ENCODE assay signal across 8 cellular contexts in the genomic region with DNA sequence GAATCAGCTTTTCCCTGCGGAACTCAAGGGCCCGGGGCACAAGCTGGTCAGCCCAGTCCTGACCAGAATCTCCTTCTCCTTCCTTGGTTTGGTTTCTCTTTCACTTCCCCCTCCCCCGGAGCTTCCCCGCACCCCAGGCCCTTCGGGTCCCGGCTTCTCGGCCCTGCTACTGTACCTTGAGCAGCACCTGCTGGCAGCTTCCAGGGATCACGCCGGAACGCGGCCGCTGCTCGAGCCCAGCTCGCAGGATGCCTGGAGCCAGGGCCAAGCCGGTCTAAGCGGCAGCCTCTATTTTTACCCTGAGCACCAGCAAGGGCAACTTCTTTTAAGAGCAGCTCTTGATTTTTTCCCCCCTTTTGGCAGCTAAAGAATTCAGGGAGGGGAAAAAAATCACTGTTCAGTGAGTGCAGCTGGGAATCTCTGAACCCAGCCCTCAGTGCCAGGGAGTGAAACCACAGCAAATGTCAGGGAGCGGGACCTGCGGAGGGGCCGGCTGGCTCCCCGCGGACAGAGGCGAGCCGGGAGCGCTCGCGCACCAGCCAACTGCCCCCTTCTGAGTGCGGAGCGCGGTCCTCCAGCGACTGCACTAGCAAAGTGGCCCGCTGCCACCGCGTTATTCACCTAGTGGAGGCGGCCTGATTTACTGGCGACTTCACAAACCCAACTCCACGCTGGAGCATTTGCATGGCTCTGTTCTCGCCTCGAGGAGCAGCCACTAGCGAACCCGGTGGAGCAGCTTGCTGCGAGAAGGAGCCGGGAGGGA. TPM values are rescaled to one million over a fixed set of nuclear protein-coding genes. Genes with fewer than 3 reads are reported as not detected.
DNase-seq lines count a peak whose midpoint lies in the region; ATAC-seq and TF ChIP-seq lines count a peak whose summit lies in the region.

No MANE protein-coding gene starts in this region.

- H3K27me3 ChIP-seq in A673 (replicated peaks; ENCODE audit: insufficient read depth, low read depth, low read length, poor library complexity) (no peaks in the 10 kb centered on the region), lung (ENCODE audit: control insufficient read depth, insufficient read depth) (no peaks in the 10 kb centered on the region)

- in situ Hi-C loops in GM13976 (cut with MboI; ENCODE audit: low sequenced_read_pairs, unreplicated experiment): loop anchor here (25.0 kb wide), 1 partner anchor 693 kb away; no protein-coding TSS in a partner anchor

- DNase-seq in A673 (ENCODE audit: low spot score): peak; percentile 86
- DNase-seq in GM13976 (ENCODE audit: low spot score): peak; percentile 90
- DNase-seq in NCI-H2029 (lab: John Stamatoyannopoulos, UW): peak; percentile 85
- peak; percentile 61 for DNase-seq in activated CD4-positive, alpha-beta T cell treated with anti-CD3 and anti-CD28 coated beads, Interleukin-2, amount 10 ng/mL, durations not matched to agents 7 days and 5 days
- DNase-seq in ecto neural progenitor cell (ENCODE audit: low spot score): peak; percentile 89
- peak; percentile 91 for DNase-seq in lung (ENCODE audit: low spot score)
- peak; percentile 4 to 24 (median 15) for DNase-seq in stimulated activated CD4-positive, alpha-beta T cell treated with anti-CD3 and anti-CD28 coated beads, TNF-alpha, amount 100 ng/mL, for 4 hours (ENCODE audit: low read depth in 3 of 3)

- ATAC-seq in HG02870 (IDR thresholded peaks at IDR 0.05; ENCODE audit: unreplicated experiment): peak; percentile 94
- ATAC-seq in lung (ENCODE audit: insufficient read depth, low FRiP score): peak; percentile 96

- POLR2A ChIA-PET in A673 (lab: Charles Lee; ENCODE audit: low non-redundant PET): no interaction called here
- POLR2A ChIA-PET in activated CD4-positive, alpha-beta T cell treated with anti-CD3 and anti-CD28 coated beads, Interleukin-2, amount 10 ng/mL, durations not matched to agents 7 days and 5 days (lab: Charles Lee): interaction anchor here (0.7 kb wide), 1 partner anchor 11 kb away, joined by 3 read pairs; no protein-coding TSS in a partner anchor

- no peaks in the 10 kb centered on the region for H3K9me3 ChIP-seq in A673 (ENCODE audit: low read depth, low read length, poor library complexity, severe bottlenecking)
- no peaks in the 10 kb centered on the region for H3K9me3 ChIP-seq in lung (ENCODE audit: control insufficient read depth in 2 of 2, insufficient read depth in 1 of 2, low read length in 1 of 2)

- H3K36me3 ChIP-seq in A673 (ENCODE audit: insufficient read depth, low read length, poor library complexity, severe bottlenecking): no peaks in the 10 kb centered on the region
- no peaks in the 10 kb centered on the region for H3K36me3 ChIP-seq in lung (ENCODE audit: control insufficient read depth in 2 of 2, insufficient read depth in 2 of 2, low read length in 2 of 2)

- H3K4me3 ChIP-seq in A673 (ENCODE audit: low read depth, low read length, poor library complexity, severe bottlenecking) (peak overlapping the region; percentile 47), lung (peak overlapping the region; percentile 20)

- H3K4me1 ChIP-seq in A673 (ENCODE audit: insufficient read depth, low read length, poor library complexity, severe bottlenecking): peaks cover 12% of the 10 kb centered on the region
- H3K4me1 ChIP-seq in lung (ENCODE audit: control insufficient read depth in 2 of 2, insufficient read depth in 2 of 2, low read length in 2 of 2): peaks cover 0 to 6% of the 10 kb centered on the region in 2 donors

- peak overlapping the region; percentile 50 for H3K27ac Mint-ChIP-seq in activated CD4-positive, alpha-beta T cell treated with anti-CD3 and anti-CD28 coated beads, Interleukin-2, amount 10 ng/mL, durations not matched to agents 7 days and 5 days

- 1 to 2% methylated on average over 42 of the region's 42 CpGs for WGBS in lung, 2 donors

- H3K4me3 Mint-ChIP-seq in activated CD4-positive, alpha-beta T cell treated with anti-CD3 and anti-CD28 coated beads, Interleukin-2, amount 10 ng/mL, durations not matched to agents 7 days and 5 days: peak overlapping the region; percentile 67

- intact Hi-C loops in A673 (cut with micrococcal nuclease; ENCODE audit: unreplicated experiment): loop anchor here (5.0 to 10.0 kb wide), 3 partner anchors 343 to 1473 kb away; no protein-coding TSS in a partner anchor

- peak overlapping the region; percentile 18 for H3K27ac ChIP-seq in A673 (ENCODE audit: low read depth, low read length, poor library complexity, severe bottlenecking)
- peak overlapping the region in 1 of 2 donors; percentile 81 for H3K27ac ChIP-seq in lung (ENCODE audit: low read depth in 1 of 2, low read length in 1 of 2)

- no peaks in the 10 kb centered on the region for H3K36me3 Mint-ChIP-seq in activated CD4-positive, alpha-beta T cell treated with anti-CD3 and anti-CD28 coated beads, Interleukin-2, amount 10 ng/mL, durations not matched to agents 7 days and 5 days (ENCODE audit: low read depth)

- H3K4me1 Mint-ChIP-seq in activated CD4-positive, alpha-beta T cell treated with anti-CD3 and anti-CD28 coated beads, Interleukin-2, amount 10 ng/mL, durations not matched to agents 7 days and 5 days: peaks cover 13% of the 10 kb centered on the region

- peaks cover 48% of the 10 kb centered on the region for H3K27me3 Mint-ChIP-seq in activated CD4-positive, alpha-beta T cell treated with anti-CD3 and anti-CD28 coated beads, Interleukin-2, amount 10 ng/mL, durations not matched to agents 7 days and 5 days

- no TSS peak for BruUV-seq in A673 (replicated peaks; lab: Mats Ljungman, UMichigan)

- TF ChIP-seq CTCF in A673 (conservative IDR thresholded peaks at IDR 0.05; ENCODE audit: low read depth, low read length) (peak; percentile 80), GM13976 (IDR thresholded peaks at IDR 0.05; ENCODE audit: borderline replicate concordance, control extremely low read depth, extremely low read depth, insufficient read depth, missing control alignments) (peak; percentile 82), lung (IDR thresholded peaks at IDR 0.05; ENCODE audit: control extremely low read depth, extremely low read depth) (peak; percentile 23)

- CTCF ChIA-PET in A673 (lab: Charles Lee): interaction anchor here (0.6 to 1.8 kb wide), 3 partner anchors 9 to 1473 kb away, joined by 3 to 7 read pairs (median 4); no protein-coding TSS in a partner anchor
- CTCF ChIA-PET in activated CD4-positive, alpha-beta T cell treated with anti-CD3 and anti-CD28 coated beads, Interleukin-2, amount 10 ng/mL, durations not matched to agents 7 days and 5 days (lab: Charles Lee): interaction anchor here (0.6 to 2.1 kb wide), 5 partner anchors 9 to 181 kb away, joined by 3 to 10 read pairs (median 3); no protein-coding TSS in a partner anchor

- no peaks in the 10 kb centered on the region for H3K9me3 Mint-ChIP-seq in activated CD4-positive, alpha-beta T cell treated with anti-CD3 and anti-CD28 coated beads, Interleukin-2, amount 10 ng/mL, durations not matched to agents 7 days and 5 days

RNA-seq across cellular contexts. Expression of a gene that starts 2.4 kb away (rescaled TPM):
- total RNA-seq in A673 (2021): 1.7 and 2.4 TPM in 2 replicates
- total RNA-seq in activated CD4-positive, alpha-beta T cell treated with anti-CD3 and anti-CD28 coated beads, Interleukin-2, amount 10 ng/mL, durations not matched to agents 7 days and 5 days: not detected
- total RNA-seq in lung: 10 to 100 TPM in 1 of 2 donors, 1 to 10 TPM in 1; 2.8 to 23.2 TPM
- polyA plus RNA-seq in lung: 1 to 10 TPM; 1.6 to 7.7 TPM

Comparison
In these comparisons a context has a peak if more than half of its experiments do, and no peak if none do; other contexts are left out.
1. DNase-seq: peak in every context shown above with its lines; median percentile 91 in lung; 90 in GM13976; 89 in ecto neural progenitor cell; 86 in A673; 85 in NCI-H2029; 61 in activated CD4-positive, alpha-beta T cell treated with anti-CD3 and anti-CD28 coated beads, Interleukin-2, amount 10 ng/mL, durations not matched to agents 7 days and 5 days; 15 in stimulated activated CD4-positive, alpha-beta T cell treated with anti-CD3 and anti-CD28 coated beads, TNF-alpha, amount 100 ng/mL, for 4 hours.
2. CTCF ChIP-seq: peak in every context shown above with its lines; median percentile 82 in GM13976; 80 in A673; 23 in lung.